In genomic region chr2:133326651-133327397, GRCh38 we compare ENCODE assay signal across 12 cellular contexts.
A peak's percentile ranks its signal among the peaks of the same experiment; 100 is the strongest.
DNase-seq lines count a peak whose midpoint lies in the region; ATAC-seq and TF ChIP-seq lines count a peak whose summit lies in the region.
"Had no signal": no experiment of that assay in that cellular context is flagged by ENCODE, and none has a peak within 500 bp of the region (broad histone marks: within the 10 kb centered on the region; RNA-seq: fewer than 3 reads in every experiment).

No MANE protein-coding gene starts in this region.

- H3K27ac Mint-ChIP-seq in neural crest cell (ENCODE audit: unreplicated experiment): peak overlapping the region; percentile 65
- H3K27ac Mint-ChIP-seq: endodermal cell had no signal

- H3K4me1 Mint-ChIP-seq in neural crest cell: peaks cover 12% of the 10 kb centered on the region

- H3K27me3 Mint-ChIP-seq in neural crest cell (ENCODE audit: low read depth): no peaks in the 10 kb centered on the region

- no peaks in the 10 kb centered on the region for H3K9me3 Mint-ChIP-seq in neural crest cell
- H3K9me3 Mint-ChIP-seq: endodermal cell had no signal

- H3K36me3 Mint-ChIP-seq in neural crest cell (ENCODE audit: low read depth): no peaks in the 10 kb centered on the region

- ATAC-seq in Right ventricle myocardium inferior (no peak), HG03442 (IDR thresholded peaks at IDR 0.05; ENCODE audit: unreplicated experiment) (no peak)

- no peak overlapping the region for H3K4me3 Mint-ChIP-seq in neural crest cell
- H3K4me3 Mint-ChIP-seq: endodermal cell had no signal

- DNase-seq in Ammon's horn (ENCODE audit: low spot score) (peak; percentile 13), HT1080 (ENCODE audit: low read depth) (peak; percentile 72), astrocyte of the hippocampus (ENCODE audit: low read depth, low spot score) (peak; percentile 32), neural crest cell (ENCODE audit: low read depth, low spot score) (no peak), Right ventricle myocardium inferior (ENCODE audit: missing footprints) (no peak), 8988T (no peak)
- no peak for DNase-seq in stimulated activated naive CD4-positive, alpha-beta T cell treated with Interleukin-2 at 50 U/mL for 16 hours (lab: John Stamatoyannopoulos, UW)
- DNase-seq: activated CD4-positive, alpha-beta T cell treated with anti-CD3 and anti-CD28 coated beads for 48 hours; endodermal cell; stomach; T-helper 2 cell had no signal

- intact Hi-C loops in Right ventricle myocardium inferior (cut with DNase I): no loop called here

- no peak for TF ChIP-seq CTCF in neural crest cell (conservative IDR thresholded peaks at IDR 0.05)

Comparison
In these comparisons a context has a peak if more than half of its experiments do, and no peak if none do; other contexts are left out.
1. DNase-seq: peak in Ammon's horn (single experiment), HT1080 (single experiment) and astrocyte of the hippocampus (single experiment); none in neural crest cell (single experiment), Right ventricle myocardium inferior (single experiment), stimulated activated naive CD4-positive, alpha-beta T cell treated with Interleukin-2 at 50 U/mL for 16 hours (single experiment) and 8988T (single experiment).